11 cellular contexts compared by ENCODE assay signal in genomic region chr17:34255381-34255732, GRCh38. TPM values are rescaled to one million over a fixed set of nuclear protein-coding genes. Genes with fewer than 3 reads are reported as not detected.
DNase-seq lines count a peak whose midpoint lies in the region; ATAC-seq, FAIRE-seq and TF ChIP-seq lines count a peak whose summit lies in the region.
"Had no signal": no experiment of that assay in that cellular context is flagged by ENCODE, and none has a peak within 500 bp of the region (broad histone marks: within the 10 kb centered on the region; RNA-seq: fewer than 3 reads in every experiment).

No MANE protein-coding gene starts in this region.

- H3K4me1 ChIP-seq in GM23338 (ENCODE audit: insufficient read depth) (peaks cover 35% of the 10 kb centered on the region), astrocyte (ENCODE audit: insufficient read depth, low read length) (peaks cover 70% of the 10 kb centered on the region), iPS-15b (ENCODE audit: control insufficient read depth, insufficient read depth, low read length) (peaks cover 20% of the 10 kb centered on the region), gastrocnemius medialis (peaks cover 34 to 53% of the 10 kb centered on the region in 2 donors), PC-3 (ENCODE audit: insufficient read depth, low read length) (no peaks in the 10 kb centered on the region)

- H3K27ac ChIP-seq in GM23338 (ENCODE audit: low read depth) (peak overlapping the region; percentile 85), astrocyte (ENCODE audit: low read depth, low read length) (peak overlapping the region; percentile 97), gastrocnemius medialis (peak overlapping the region; percentile 67 to 83 (median 77)), PC-3 (ENCODE audit: low read length) (no peak overlapping the region)

- H3K4me1 Mint-ChIP-seq in GM23338: peaks cover 41% of the 10 kb centered on the region
- H3K4me1 Mint-ChIP-seq in astrocyte (ENCODE audit: low read depth, unreplicated experiment): peaks cover 58% of the 10 kb centered on the region

- H4K20me1 ChIP-seq in GM23338 (replicated peaks; ENCODE audit: insufficient read depth) (no peaks in the 10 kb centered on the region), astrocyte (ENCODE audit: insufficient read depth, low read length) (no peaks in the 10 kb centered on the region), PC-3 (ENCODE audit: low read length) (no peaks in the 10 kb centered on the region)

- DNase-seq in GM23338 (ENCODE audit: low spot score) (no peak), astrocyte (ENCODE audit: low read depth) (no peak), gastrocnemius medialis (no peak), left lobe of liver (ENCODE audit: low spot score) (no peak), omental fat pad (ENCODE audit: low spot score) (no peak), PC-3 (no peak)
- DNase-seq: activated CD8-positive, alpha-beta memory T cell treated with anti-CD3 and anti-CD28 coated beads, Interleukin-2, amount 50 U/mL, for 48 hours had no signal

- in situ Hi-C loops in gastrocnemius medialis (cut with MboI; ENCODE audit: low sequenced_read_pairs in 4 of 4): no loop called here

- no TSS peak for BruUV-seq in PC-3 (replicated peaks; lab: Mats Ljungman, UMichigan)

- TF ChIP-seq CTCF in GM23338 (conservative IDR thresholded peaks at IDR 0.05; ENCODE audit: low read depth in 2 of 2): no peak
- no peak for TF ChIP-seq CTCF in astrocyte (IDR thresholded peaks at IDR 0.05; ENCODE audit: insufficient read depth, low read depth, low read length)
- no peak for TF ChIP-seq CTCF in gastrocnemius medialis (IDR thresholded peaks at IDR 0.05 in 4 of 5, conservative IDR thresholded peaks at IDR 0.05 in 1 of 5)
- TF ChIP-seq CTCF in omental fat pad (IDR thresholded peaks at IDR 0.05): no peak
- TF ChIP-seq CTCF in PC-3 (conservative IDR thresholded peaks at IDR 0.05; ENCODE audit: low read depth, low read length): no peak

- H3K9me3 ChIP-seq in astrocyte (ENCODE audit: insufficient read depth, low read depth, low read length) (no peaks in the 10 kb centered on the region), iPS-15b (ENCODE audit: control insufficient read depth, insufficient read depth, low read length) (no peaks in the 10 kb centered on the region), gastrocnemius medialis (no peaks in the 10 kb centered on the region), PC-3 (ENCODE audit: low read length) (no peaks in the 10 kb centered on the region)

- peak overlapping the region; percentile 74 for H3K4me3 Mint-ChIP-seq in GM23338
- H3K4me3 Mint-ChIP-seq in astrocyte (ENCODE audit: unreplicated experiment): peak overlapping the region; percentile 80

- H3K27me3 ChIP-seq in GM23338 (ENCODE audit: insufficient read depth) (peaks cover 9% of the 10 kb centered on the region; the same call in 1 of the 2 replicates), astrocyte (ENCODE audit: insufficient read depth, low read length) (no peaks in the 10 kb centered on the region), iPS-15b (ENCODE audit: control insufficient read depth, insufficient read depth, low read length) (peaks cover 6% of the 10 kb centered on the region), gastrocnemius medialis (no peaks in the 10 kb centered on the region), PC-3 (ENCODE audit: low read length) (no peaks in the 10 kb centered on the region)

- no peaks in the 10 kb centered on the region; the same call in 2 of the 3 replicates for H3K36me3 Mint-ChIP-seq in GM23338 (ENCODE audit: low read depth)
- no peaks in the 10 kb centered on the region for H3K36me3 Mint-ChIP-seq in astrocyte (ENCODE audit: low read depth, unreplicated experiment)

- peaks cover 5% of the 10 kb centered on the region for H3F3A ChIP-seq in GM23338 (replicated peaks; ENCODE audit: low read depth)
- H3F3A ChIP-seq in PC-3 (ENCODE audit: low read length, unreplicated experiment): no peaks in the 10 kb centered on the region

- no peak for TF ChIP-seq POLR2A in gastrocnemius medialis (IDR thresholded peaks at IDR 0.05)

- H3K27me3 Mint-ChIP-seq in GM23338 (ENCODE audit: insufficient read depth, low read depth, poor library complexity) (peaks cover 9% of the 10 kb centered on the region), astrocyte (ENCODE audit: low read depth, unreplicated experiment) (no peaks in the 10 kb centered on the region)

- no peaks in the 10 kb centered on the region; the same call in 1 of the 2 replicates for H3K36me3 ChIP-seq in GM23338 (ENCODE audit: insufficient read depth)
- H3K36me3 ChIP-seq in astrocyte (ENCODE audit: insufficient read depth, low read length): no peaks in the 10 kb centered on the region
- H3K36me3 ChIP-seq in iPS-15b (ENCODE audit: control insufficient read depth, insufficient read depth, low read length): no peaks in the 10 kb centered on the region
- no peaks in the 10 kb centered on the region for H3K36me3 ChIP-seq in gastrocnemius medialis
- no peaks in the 10 kb centered on the region for H3K36me3 ChIP-seq in PC-3 (ENCODE audit: low read depth, low read length)

- H3K9me2 ChIP-seq in GM23338 (ENCODE audit: insufficient read depth) (peaks cover 8% of the 10 kb centered on the region; the same call in 1 of the 2 replicates), PC-3 (replicated peaks; ENCODE audit: low read length) (no peaks in the 10 kb centered on the region)

- H3K4me2 ChIP-seq in GM23338 (peak overlapping the region; percentile 89), astrocyte (ENCODE audit: low read length) (peak overlapping the region; percentile 90), PC-3 (ENCODE audit: low read length) (no peak overlapping the region)

- intact Hi-C loops in gastrocnemius medialis (cut with DNase I; ENCODE audit: low total_unique reads): no loop called here
- intact Hi-C loops in PC-3 (cut with micrococcal nuclease): no loop called here

- H3K4me3 ChIP-seq in GM23338: peak overlapping the region; percentile 46
- peak overlapping the region; percentile 73 for H3K4me3 ChIP-seq in astrocyte (ENCODE audit: insufficient read depth, low read depth, low read length)
- peak overlapping the region; percentile 53 for H3K4me3 ChIP-seq in iPS-15b (ENCODE audit: low read depth, low read length)
- H3K4me3 ChIP-seq in gastrocnemius medialis: peak overlapping the region; percentile 24 to 48 (median 37)
- no peak overlapping the region for H3K4me3 ChIP-seq in PC-3 (ENCODE audit: low read length)

- CTCF ChIA-PET in PC-3 (lab: Charles Lee): no interaction called here

- ATAC-seq in GM23338 (peak; percentile 12), gastrocnemius medialis (no peak), left lobe of liver (no peak), omental fat pad (ENCODE audit: low FRiP score) (no peak), esophagus mucosa (no peak), PC-3 (no peak)

- H3K9me3 Mint-ChIP-seq in GM23338 (no peaks in the 10 kb centered on the region), astrocyte (ENCODE audit: unreplicated experiment) (peaks cover 3% of the 10 kb centered on the region)

- POLR2A ChIA-PET in PC-3 (lab: Charles Lee; ENCODE audit: unreplicated experiment): no interaction called here

- H3K9ac ChIP-seq in astrocyte (ENCODE audit: low read length): peak overlapping the region; percentile 88
- H3K9ac ChIP-seq in iPS-15b (ENCODE audit: low read depth, low read length): no peak overlapping the region
- no peak overlapping the region for H3K9ac ChIP-seq in PC-3 (ENCODE audit: low read length)

- H3K27ac Mint-ChIP-seq in GM23338 (peak overlapping the region; percentile 94), astrocyte (ENCODE audit: unreplicated experiment) (peak overlapping the region; percentile 93)

- H3K79me2 ChIP-seq in GM23338 (replicated peaks; ENCODE audit: insufficient read depth) (no peaks in the 10 kb centered on the region), astrocyte (ENCODE audit: insufficient read depth, low read length) (peaks cover 13% of the 10 kb centered on the region), PC-3 (ENCODE audit: low read length) (no peaks in the 10 kb centered on the region)

- FAIRE-seq in astrocyte (lab: Jason Lieb, UNC): no peak
- FAIRE-seq: RCC 7860 had no signal

- peak overlapping the region; percentile 33 for H2AFZ ChIP-seq in GM23338
- H2AFZ ChIP-seq in astrocyte (ENCODE audit: low read depth, low read length): peak overlapping the region; percentile 36
- H2AFZ ChIP-seq in PC-3 (ENCODE audit: low read length): no peak overlapping the region

TF ChIP-seq in GM23338, 12 proteins besides CTCF, POLR2A, EP300 and RAD21 (continues in another document):
- TF ChIP-seq ETS1 (IDR thresholded peaks at IDR 0.05): no peak
- no peak for TF ChIP-seq ZNF331 (CRISPR knock-in tag; IDR thresholded peaks at IDR 0.05; ENCODE audit: low read depth)
- TF ChIP-seq JUNB (IDR thresholded peaks at IDR 0.05; ENCODE audit: unreplicated experiment): no peak
- TF ChIP-seq EZH2phosphoT487 (IDR thresholded peaks at IDR 0.05; ENCODE audit: unreplicated experiment): no peak

RNA-seq across cellular contexts. Expression of gene CCL2, which starts 0.3 kb away (rescaled TPM):
- 1.5 and 4.9 TPM in 2 replicates for total RNA-seq in GM23338 (2014; rRNA removed; shearing (Covaris generic))
- 17.5 and 18.5 TPM in 2 replicates for polyA plus RNA-seq in GM23338 (2016; fragmentation: Nextera tagmentation; extraction: Ambion mirVana)
- total RNA-seq in astrocyte (44.1 and 54.2 TPM in 2 replicates), gastrocnemius medialis (1 to 10 TPM; 1.1 to 5.8 (median 4.1) TPM), left lobe of liver (0.91 TPM), omental fat pad (100 to 1,000 TPM in 2 of 4 donors, 10 to 100 TPM in 2; 39.8 to 556 (median 227) TPM), esophagus mucosa (2.2 TPM), PC-3 (2014; rRNA removed) (not detected in 2 replicates)

RNA-seq across cellular contexts. Expression of gene CCL7, which starts 14.7 kb away (rescaled TPM):
- not detected in 2 replicates for total RNA-seq in GM23338 (2014; rRNA removed; shearing (Covaris generic))
- not detected in 2 replicates for polyA plus RNA-seq in GM23338 (2016; fragmentation: Nextera tagmentation; extraction: Ambion mirVana)
- total RNA-seq in astrocyte (not detected in 2 replicates), gastrocnemius medialis (not detected), left lobe of liver (not detected), omental fat pad (1 to 10 TPM in 2 of 4 donors, not detected in 2; 1.9 to 3.5 TPM), esophagus mucosa (not detected), PC-3 (2014; rRNA removed) (not detected in 2 replicates)
- total RNA-seq: ureter had no signal

RNA-seq across cellular contexts. Expression of gene CCL11, which starts 30.2 kb away (rescaled TPM):
- not detected in 2 replicates for total RNA-seq in GM23338 (2014; rRNA removed; shearing (Covaris generic))
- polyA plus RNA-seq in GM23338 (2016; fragmentation: Nextera tagmentation; extraction: Ambion mirVana): not detected in 2 replicates
- 0.26 TPM in 1 of 2 replicates, not detected in the other for total RNA-seq in astrocyte
- total RNA-seq in gastrocnemius medialis: not detected
- not detected for total RNA-seq in left lobe of liver
- total RNA-seq in omental fat pad: 10 to 100 TPM in 1 of 4 donors, 1 to 10 TPM in 1, not detected in 2; 3.3 to 37.2 TPM
- total RNA-seq in esophagus mucosa: 0.28 TPM
- not detected in 2 replicates for total RNA-seq in PC-3 (2014; rRNA removed)
- total RNA-seq: ureter had no signal
